In genomic region chrX:119266364-119266995, GRCh38 we compare ENCODE assay signal across 8 cellular contexts. TPM values are rescaled to one million over a fixed set of nuclear protein-coding genes. Genes with fewer than 3 reads are reported as not detected.
DNase-seq lines count a peak whose midpoint lies in the region; TF ChIP-seq lines count a peak whose summit lies in the region.

No MANE protein-coding gene starts in this region.

- H3K9ac ChIP-seq in H9 (ENCODE audit: extremely low read depth, insufficient read length, low read length) (no peak overlapping the region), SK-N-SH (no peak overlapping the region)

- POLR2A ChIA-PET in SK-N-SH (lab: Yijun Ruan, JAX), result no interaction called here

- no peaks in the 10 kb centered on the region for H4K20me1 ChIP-seq in H9 (ENCODE audit: control insufficient read depth, insufficient read depth, insufficient read length)
- no peaks in the 10 kb centered on the region for H4K20me1 ChIP-seq in SK-N-SH (ENCODE audit: insufficient read depth)

- H3K4me1 ChIP-seq in H9 (ENCODE audit: insufficient read depth, low read length) (no peaks in the 10 kb centered on the region), SK-N-SH (ENCODE audit: control insufficient read depth in 1 of 2, insufficient read depth in 2 of 2, low read depth in 1 of 2, low read length in 1 of 2) (no peaks in the 10 kb centered on the region), esophagus squamous epithelium (no peaks in the 10 kb centered on the region)

- TF ChIP-seq RAD21 in SK-N-SH (IDR thresholded peaks at IDR 0.05; ENCODE audit: low read length), result peak; percentile 66

- no peaks in the 10 kb centered on the region for H3F3A ChIP-seq in SK-N-SH (replicated peaks; ENCODE audit: insufficient read depth)

- no peak for TF ChIP-seq POLR2A in esophagus squamous epithelium (IDR thresholded peaks at IDR 0.05)

- no peak overlapping the region for H4K91ac ChIP-seq in H9 (ENCODE audit: insufficient read length, low read depth, low read length)

- no peak overlapping the region for H4K8ac ChIP-seq in H9 (replicated peaks; ENCODE audit: insufficient read length, low read depth, low read length)

- H2BK120ac ChIP-seq in H9 (ENCODE audit: low read depth, low read length, poor library complexity, severe bottlenecking), result no peak overlapping the region

- no peak overlapping the region for H4K5ac ChIP-seq in H9 (ENCODE audit: insufficient read length, low read depth, low read length)

- no peak overlapping the region for H3K27ac Mint-ChIP-seq in H9

- no peaks in the 10 kb centered on the region for H3K79me2 ChIP-seq in H9 (ENCODE audit: insufficient read depth, low read length)
- H3K79me2 ChIP-seq in SK-N-SH (ENCODE audit: insufficient read depth), result no peaks in the 10 kb centered on the region

- peak; percentile 69 for TF ChIP-seq CTCF in H9 (conservative IDR thresholded peaks at IDR 0.05)
- peak; percentile 86 for TF ChIP-seq CTCF in SK-N-SH (IDR thresholded peaks at IDR 0.05)
- TF ChIP-seq CTCF in esophagus squamous epithelium (IDR thresholded peaks at IDR 0.05), result peak; percentile 16 to 70 (median 33)
- peak; percentile 79 for TF ChIP-seq CTCF in retinal pigment epithelial cell (conservative IDR thresholded peaks at IDR 0.05; ENCODE audit: low read depth, low read length)

- H3K27me3 ChIP-seq in H9 (ENCODE audit: insufficient read depth, low read length) (no peaks in the 10 kb centered on the region), SK-N-SH (ENCODE audit: insufficient read depth) (peaks cover 36% of the 10 kb centered on the region; the same call in 1 of the 2 replicates), esophagus squamous epithelium (peaks cover 0 to 7% (median 0%) of the 10 kb centered on the region in 4 donors)

- no CpG with 5 or more reads among the region's 5 CpGs for WGBS in H9 (ENCODE audit: extremely low coverage, insufficient read length, low lambda C conversion rate)
- 3% methylated on average over 5 of the region's 5 CpGs for WGBS in SK-N-SH (ENCODE audit: low lambda C conversion rate)
- 12 to 17% methylated on average over 5 of the region's 5 CpGs for WGBS in esophagus squamous epithelium, 2 donors

- H2BK5ac ChIP-seq in H9 (ENCODE audit: insufficient read length, low read length), result no peak overlapping the region

- TF ChIP-seq EP300 in SK-N-SH (IDR thresholded peaks at IDR 0.05; ENCODE audit: borderline replicate concordance in 1 of 2, low read depth in 1 of 2, low read length in 1 of 2), result no peak

- no peak overlapping the region for H3K4me3 Mint-ChIP-seq in H9

- no peak overlapping the region for H3K23ac ChIP-seq in H9 (ENCODE audit: insufficient read length, low read depth, low read length)

- H3K27ac ChIP-seq in H9 (ENCODE audit: insufficient read length, low read depth, low read length), result no peak overlapping the region
- H3K27ac ChIP-seq in SK-N-SH (ENCODE audit: low read depth in 2 of 2, low read length in 1 of 2), result no peak overlapping the region
- H3K27ac ChIP-seq in esophagus squamous epithelium, result no peak overlapping the region

- H3K36me3 ChIP-seq in SK-N-SH (replicated peaks in 1 of 2; ENCODE audit: control insufficient read depth in 1 of 2, insufficient read depth in 2 of 2, low read length in 1 of 2), result no peaks in the 10 kb centered on the region
- no peaks in the 10 kb centered on the region for H3K36me3 ChIP-seq in esophagus squamous epithelium

- no peak overlapping the region for H2AFZ ChIP-seq in H9 (ENCODE audit: low read length)
- no peak overlapping the region for H2AFZ ChIP-seq in SK-N-SH (ENCODE audit: low read depth)

- intact Hi-C loops in esophagus squamous epithelium (cut with DNase I), result no loop called here

- H3K23me2 ChIP-seq in H9 (ENCODE audit: insufficient read length, low read depth, low read length, poor library complexity, severe bottlenecking), result no peaks in the 10 kb centered on the region

- H3K4me3 ChIP-seq in SK-N-SH (ENCODE audit: low read depth in 2 of 2, low read length in 1 of 2) (peak overlapping the region in 1 of 2 experiments; percentile 17; a peak in 1 of 4 replicates), esophagus squamous epithelium (no peak overlapping the region), retinal pigment epithelial cell (ENCODE audit: low read length) (no peak overlapping the region)

- H3K9me3 ChIP-seq in H9 (ENCODE audit: control insufficient read depth, low read depth, low read length) (peaks cover 17% of the 10 kb centered on the region), SK-N-SH (no peaks in the 10 kb centered on the region), esophagus squamous epithelium (no peaks in the 10 kb centered on the region)

- H3K4me1 Mint-ChIP-seq in H9, result no peaks in the 10 kb centered on the region

- peak; percentile 16 for DNase-seq in NCI-H1105 treated with DMSO at 0.1 percent for 48 hours (lab: John Stamatoyannopoulos, UW)
- DNase-seq in NCI-H1105 (lab: John Stamatoyannopoulos, UW), result no peak
- DNase-seq in H9, result no peak
- peak; percentile 53 for DNase-seq in SK-N-SH
- DNase-seq in esophagus squamous epithelium (lab: John Stamatoyannopoulos, UW), result no peak
- DNase-seq in retinal pigment epithelial cell (ENCODE audit: low read depth), result no peak
- DNase-seq in NCI-H128 (lab: John Stamatoyannopoulos, UW; ENCODE audit: unreplicated experiment), result no peak
- DNase-seq in NCI-H2029 (lab: John Stamatoyannopoulos, UW), result no peak

- H3K9me2 ChIP-seq in SK-N-SH, result no peaks in the 10 kb centered on the region

- no peak overlapping the region for H3T11ph ChIP-seq in H9 (ENCODE audit: low read length)

- H3K18ac ChIP-seq in H9 (ENCODE audit: insufficient read length, low read depth, low read length), result no peak overlapping the region

- no peak overlapping the region for H2BK20ac ChIP-seq in H9 (ENCODE audit: low read depth, low read length, poor library complexity, severe bottlenecking)

- H2BK12ac ChIP-seq in H9 (ENCODE audit: insufficient read length, low read depth, low read length), result no peak overlapping the region

- peaks cover 0 to 3% (median 0%) of the 10 kb centered on the region in 3 experiments; a peak in 3 of 7 replicates for H3K36me3 Mint-ChIP-seq in H9 (ENCODE audit: insufficient read depth in 1 of 3, low read depth in 3 of 3)

- H3K79me1 ChIP-seq in H9 (ENCODE audit: insufficient read depth, low read depth, low read length, poor library complexity, severe bottlenecking), result no peaks in the 10 kb centered on the region

- CTCF ChIA-PET in SK-N-SH (lab: Yijun Ruan, JAX), result interaction anchor here (0.9 to 1.5 kb wide), 7 partner anchors 8 to 148 kb away, joined by 3 to 14 read pairs (median 4); no protein-coding TSS in a partner anchor

- H2AK5ac ChIP-seq in H9 (ENCODE audit: insufficient read length, low read length), result no peak overlapping the region

- no peak overlapping the region for H3K4me2 ChIP-seq in H9 (ENCODE audit: insufficient read depth, insufficient read length, low read length)
- no peak overlapping the region for H3K4me2 ChIP-seq in SK-N-SH

- peaks cover 44 to 51% of the 10 kb centered on the region in 2 experiments for H3K9me3 Mint-ChIP-seq in H9

- no peak overlapping the region for H3K4ac ChIP-seq in H9 (ENCODE audit: low read depth, low read length)

- no peak overlapping the region for H3K56ac ChIP-seq in H9 (ENCODE audit: insufficient read length, low read depth, low read length)

- H3K27me3 Mint-ChIP-seq in H9 (ENCODE audit: low read depth), result no peaks in the 10 kb centered on the region; the same call in 1 of the 2 replicates

- no peak overlapping the region for H3K14ac ChIP-seq in H9 (ENCODE audit: insufficient read depth, low read length)

- no peak overlapping the region for H2BK15ac ChIP-seq in H9 (ENCODE audit: low read depth, low read length)

TF ChIP-seq in SK-N-SH, 30 proteins besides CTCF, POLR2A, EP300 and RAD21:
- TF ChIP-seq USF2 (IDR thresholded peaks at IDR 0.05; ENCODE audit: borderline replicate concordance, low read depth, low read length), result no peak
- TF ChIP-seq SMC3 (IDR thresholded peaks at IDR 0.05; ENCODE audit: low read depth, low read length), result peak; percentile 49

RNA-seq across cellular contexts. Expression of gene PGRMC1, which starts 30.4 kb away (rescaled TPM):
- total RNA-seq in H9 (2021) (133 TPM in 2 replicates), esophagus squamous epithelium (100 to 1,000 TPM in 1 of 4 donors, 10 to 100 TPM in 3; 50.5 to 105 (median 68.3) TPM)
- 65.3 and 77.6 TPM in 2 replicates for polyA plus RNA-seq in SK-N-SH (2012; rRNA removed)
- polyA plus RNA-seq in SK-N-SH (2012; cell fraction: cytosol; rRNA removed), result 74.8 and 85.2 TPM in 2 replicates
- 30.7 and 38.7 TPM in 2 replicates for polyA plus RNA-seq in SK-N-SH (2012; cell fraction: nucleus; rRNA removed)

Comparison
In these comparisons a context has a peak if more than half of its experiments do, and no peak if none do; other contexts are left out.
1. DNase-seq: peak in NCI-H1105 treated with DMSO at 0.1 percent for 48 hours (single experiment) and SK-N-SH (single experiment); none in NCI-H1105 (single experiment), H9 (single experiment), esophagus squamous epithelium (single experiment), retinal pigment epithelial cell (single experiment), NCI-H128 (single experiment) and NCI-H2029 (single experiment).
2. CTCF ChIP-seq: peak in every context shown above with its lines; median percentile 86 in SK-N-SH; 79 in retinal pigment epithelial cell; 69 in H9; 33 in esophagus squamous epithelium.